In genomic region chr22:32265882-32266767, GRCh38 we compare ENCODE assay signal across 8 cellular contexts. TPM values are rescaled to one million over a fixed set of nuclear protein-coding genes. Genes with fewer than 3 reads are reported as not detected.
DNase-seq lines count a peak whose midpoint lies in the region; ATAC-seq and TF ChIP-seq lines count a peak whose summit lies in the region.

No MANE protein-coding gene starts in this region.

- H2BK15ac ChIP-seq in IMR-90 (ENCODE audit: low read depth, low read length): no peak overlapping the region

- H3K27me3 ChIP-seq in IMR-90 (ENCODE audit: control insufficient read depth, insufficient read depth, low read length) (no peaks in the 10 kb centered on the region; the same call in 1 of the 2 replicates), PC-9 (ENCODE audit: insufficient read depth, low read depth) (peaks cover 62% of the 10 kb centered on the region)

- H4K20me1 ChIP-seq in IMR-90 (ENCODE audit: insufficient read depth, low read length) (no peaks in the 10 kb centered on the region), PC-9 (ENCODE audit: insufficient read depth) (no peaks in the 10 kb centered on the region)

- no peak overlapping the region for H3K18ac ChIP-seq in IMR-90 (ENCODE audit: low read depth, low read length)

- no peak overlapping the region for H2AK5ac ChIP-seq in IMR-90 (ENCODE audit: low read depth, low read length)

- CTCF ChIA-PET in IMR-90 (lab: Yijun Ruan, JAX) (interaction anchor here (0.5 to 1.2 kb wide), 7 partner anchors 8 to 296 kb away, joined by 3 to 8 read pairs (median 3); no protein-coding TSS in a partner anchor), PC-9 (lab: Charles Lee) (interaction anchor here (0.6 to 1.2 kb wide), 3 partner anchors 288 to 384 kb away, joined by 3 to 4 read pairs (median 4); no protein-coding TSS in a partner anchor)

- peak; percentile 85 for ATAC-seq in IMR-90 (ENCODE audit: low read depth)
- no peak for ATAC-seq in HG03354 (IDR thresholded peaks at IDR 0.05; ENCODE audit: poor library complexity, severe bottlenecking, unreplicated experiment)

- no peaks in the 10 kb centered on the region for H3K9me2 ChIP-seq in PC-9 (ENCODE audit: insufficient read depth)

- no peak overlapping the region for H3K9ac ChIP-seq in IMR-90 (ENCODE audit: low read depth, low read length)

- H4K8ac ChIP-seq in IMR-90 (ENCODE audit: low read depth in 2 of 2, low read length in 2 of 2): no peak overlapping the region

- no peaks in the 10 kb centered on the region for H3K79me1 ChIP-seq in IMR-90 (ENCODE audit: low read depth in 1 of 2, low read length in 2 of 2)

- intact Hi-C loops in IMR-90 (cut with micrococcal nuclease): loop anchor here (1.0 to 10.0 kb wide), 3 partner anchors 164 to 601 kb away; partner anchors contain the start of gene PISD
- intact Hi-C loops in PC-9 (cut with micrococcal nuclease; ENCODE audit: unreplicated experiment): loop anchor here (1.0 kb wide), 1 partner anchor 289 kb away; no protein-coding TSS in a partner anchor

- no peak overlapping the region for H4K5ac ChIP-seq in IMR-90 (ENCODE audit: low read depth, low read length)

- DNase-seq in COR-L47 (lab: John Stamatoyannopoulos, UW): peak; percentile 78
- peak; percentile 67 for DNase-seq in IMR-90
- DNase-seq in PC-9: peak; percentile 29 to 44
- DNase-seq in activated T-cell treated with anti-CD3 and anti-CD28 coated beads, Interleukin-2, amount 50 U/mL, for 48 hours: peak; percentile 82 to 83
- DNase-seq in fibroblast of pulmonary artery (ENCODE audit: low read depth): peak; percentile 75
- peak in 36 of 56 donors; percentile 2 to 82 (median 44) for DNase-seq in nucleus accumbens (lab: John Stamatoyannopoulos, UW)
- peak; percentile 90 for DNase-seq in superior temporal gyrus (ENCODE audit: extremely low spot score)

- dilution Hi-C loops in IMR-90 (cut with HindIII; ENCODE audit: low sequenced_read_pairs, unreplicated experiment): no loop called here

- H3K4me1 ChIP-seq in IMR-90 (ENCODE audit: control insufficient read depth, insufficient read depth, low read length): no peaks in the 10 kb centered on the region
- no peaks in the 10 kb centered on the region for H3K4me1 ChIP-seq in PC-9 (replicated peaks; ENCODE audit: insufficient read depth)

- TF ChIP-seq POLR2A in IMR-90 (IDR thresholded peaks at IDR 0.05; ENCODE audit: low read depth, low read length): no peak

- H3K27ac ChIP-seq in IMR-90 (ENCODE audit: insufficient read depth, low read length): no peak overlapping the region
- no peak overlapping the region for H3K27ac ChIP-seq in PC-9

- H3K9me3 ChIP-seq in IMR-90 (ENCODE audit: control insufficient read depth, insufficient read depth, low read length) (no peaks in the 10 kb centered on the region), PC-9 (ENCODE audit: insufficient read depth, low read depth) (no peaks in the 10 kb centered on the region)

- H2AFZ ChIP-seq in IMR-90 (replicated peaks; ENCODE audit: low read length, poor library complexity): no peak overlapping the region
- H2AFZ ChIP-seq in PC-9: no peak overlapping the region

- H3K9me1 ChIP-seq in IMR-90 (ENCODE audit: insufficient read depth, low read length): no peaks in the 10 kb centered on the region

- no peak overlapping the region for H2BK120ac ChIP-seq in IMR-90 (ENCODE audit: low read depth, low read length)

- H3K4me3 ChIP-seq in IMR-90 (ENCODE audit: insufficient read depth, low read depth, low read length) (no peak overlapping the region), PC-9 (no peak overlapping the region), fibroblast of pulmonary artery (replicated peaks; ENCODE audit: low read depth, low read length) (peak overlapping the region; percentile 14)

- H2BK5ac ChIP-seq in IMR-90 (ENCODE audit: low read depth, low read length, poor library complexity, severe bottlenecking): no peak overlapping the region

- no peak overlapping the region for H2BK20ac ChIP-seq in IMR-90 (ENCODE audit: low read depth, low read length)

- in situ Hi-C loops in IMR-90 (cut with MboI; ENCODE audit: low sequenced_read_pairs): loop anchor here (5.0 kb wide), 1 partner anchor 289 kb away; no protein-coding TSS in a partner anchor

- H3K4ac ChIP-seq in IMR-90 (ENCODE audit: low read depth, low read length): no peak overlapping the region

- POLR2A ChIA-PET in IMR-90 (lab: Charles Lee; ENCODE audit: unreplicated experiment): no interaction called here
- POLR2A ChIA-PET in PC-9 (lab: Charles Lee; ENCODE audit: unreplicated experiment): interaction anchor here (0.7 kb wide), 1 partner anchor 250 kb away, joined by 3 read pairs; no protein-coding TSS in a partner anchor

- BruUV-seq in IMR-90 (replicated peaks; lab: Mats Ljungman, UMichigan) (no TSS peak), PC-9 (replicated peaks; lab: Mats Ljungman, UMichigan) (no TSS peak)

- H3K56ac ChIP-seq in IMR-90 (ENCODE audit: extremely low read depth, insufficient read depth, low read length): no peak overlapping the region

- H3K36me3 ChIP-seq in IMR-90 (ENCODE audit: control insufficient read depth, insufficient read depth, low read length): no peaks in the 10 kb centered on the region
- H3K36me3 ChIP-seq in PC-9 (ENCODE audit: low read depth): no peaks in the 10 kb centered on the region

- H3K23ac ChIP-seq in IMR-90 (ENCODE audit: low read depth, low read length): no peak overlapping the region

- no CpG with 5 or more reads among the region's 10 CpGs for WGBS in IMR-90 (ENCODE audit: extremely low coverage in 2 of 2, insufficient read length in 1 of 2), 2 experiments

- no peak overlapping the region for H4K91ac ChIP-seq in IMR-90 (ENCODE audit: insufficient read depth, low read depth, low read length)

- H2AK9ac ChIP-seq in IMR-90 (replicated peaks; ENCODE audit: low read depth, low read length, poor library complexity): no peak overlapping the region

- no peaks in the 10 kb centered on the region for H3K79me2 ChIP-seq in PC-9 (ENCODE audit: low read depth)

- no peak overlapping the region for H3K14ac ChIP-seq in IMR-90 (replicated peaks; ENCODE audit: low read depth, low read length)

- no peaks in the 10 kb centered on the region for H3F3A ChIP-seq in PC-9 (ENCODE audit: insufficient read depth, low read depth)

- TF ChIP-seq CTCF in IMR-90 (conservative IDR thresholded peaks at IDR 0.05; ENCODE audit: low read depth, low read length) (peak; percentile 87), PC-9 (conservative IDR thresholded peaks at IDR 0.05) (peak; percentile 90), fibroblast of pulmonary artery (IDR thresholded peaks at IDR 0.05; ENCODE audit: low read length, missing control alignments) (peak; percentile 94)

- peak; percentile 56 for TF ChIP-seq RAD21 in IMR-90 (IDR thresholded peaks at IDR 0.05; ENCODE audit: low read length)

- H3K4me2 ChIP-seq in IMR-90 (ENCODE audit: low read depth, low read length) (0 out of 2 replicates have a peak overlapping the region, but pooled peaks have one; percentile 14), PC-9 (peak overlapping the region; percentile 39; the same call in 1 of the 2 replicates)

TF ChIP-seq in IMR-90, 13 proteins besides CTCF, POLR2A, EP300 and RAD21:
- TF ChIP-seq SMC3 (IDR thresholded peaks at IDR 0.05; ENCODE audit: low read depth, low read length) (peak; percentile 72), USF2 (IDR thresholded peaks at IDR 0.05; ENCODE audit: low read depth, low read length) (no peak), ELK1 (IDR thresholded peaks at IDR 0.05; ENCODE audit: borderline replicate concordance, low read depth, low read length) (no peak)

RNA-seq across cellular contexts. Expression of gene SLC5A4, which starts 11.0 kb away (rescaled TPM):
- under 0.01 and 0.18 TPM in 2 replicates for total RNA-seq in IMR-90 (2012; rRNA removed)
- polyA plus RNA-seq in IMR-90 (2012; rRNA removed): 0.10 TPM in 1 of 2 replicates, not detected in the other
- 0.02 TPM in 1 of 2 replicates, not detected in the other for polyA plus RNA-seq in IMR-90 (2012; cell fraction: cytosol; rRNA removed)
- polyA plus RNA-seq in IMR-90 (2012; cell fraction: nucleus; rRNA removed; ENCODE audit: low replicate concordance): 0.17 and 0.24 TPM in 2 replicates
- total RNA-seq in PC-9 (2021): not detected in 2 replicates

Comparison
In these comparisons a context has a peak if more than half of its experiments do, and no peak if none do; other contexts are left out.
1. DNase-seq: peak in every context shown above with its lines; median percentile 90 in superior temporal gyrus; 82 in activated T-cell treated with anti-CD3 and anti-CD28 coated beads, Interleukin-2, amount 50 U/mL, for 48 hours; 78 in COR-L47; 75 in fibroblast of pulmonary artery; 67 in IMR-90; 44 in nucleus accumbens; 36 in PC-9.